In the genomic region with DNA sequence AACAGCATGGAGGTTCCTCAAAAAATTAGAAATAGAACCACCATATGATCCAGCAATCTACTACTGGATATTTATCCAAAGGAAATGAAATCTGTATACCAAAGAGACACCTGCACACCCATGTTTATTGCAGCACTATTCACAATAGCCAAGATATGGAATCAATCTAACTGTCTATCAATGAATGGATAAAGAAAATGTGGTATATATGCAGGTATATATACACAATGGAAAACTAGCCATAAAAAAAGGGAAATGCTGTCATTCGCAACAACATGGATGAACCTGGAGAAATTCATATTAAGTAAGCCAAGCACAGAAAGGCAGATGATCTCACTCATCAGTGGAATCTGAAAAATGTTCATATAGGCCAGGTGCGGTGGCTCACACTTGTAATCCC, we compare ENCODE assay signal across 3 cellular contexts.
TF ChIP-seq lines count a peak whose summit lies in the region.

No MANE protein-coding gene starts in this region.

TF ChIP-seq in HepG2, 621 proteins besides CTCF, POLR2A, EP300 and RAD21:
- no peak for TF ChIP-seq ZNF460 (CRISPR knock-in tag; IDR thresholded peaks at IDR 0.05; ENCODE audit: borderline replicate concordance)
- TF ChIP-seq SRSF9 (IDR thresholded peaks at IDR 0.05; ENCODE audit: borderline replicate concordance, insufficient read depth, low read depth, low read length, poor library complexity, severe bottlenecking): no peak
- TF ChIP-seq IRF2 (CRISPR knock-in tag; IDR thresholded peaks at IDR 0.05): no peak
- TF ChIP-seq CCDC6 (CRISPR knock-in tag; IDR thresholded peaks at IDR 0.05): no peak
- no peak for TF ChIP-seq SP5 (CRISPR knock-in tag; IDR thresholded peaks at IDR 0.05; ENCODE audit: borderline replicate concordance, low read depth)
- TF ChIP-seq, protein P1, sequence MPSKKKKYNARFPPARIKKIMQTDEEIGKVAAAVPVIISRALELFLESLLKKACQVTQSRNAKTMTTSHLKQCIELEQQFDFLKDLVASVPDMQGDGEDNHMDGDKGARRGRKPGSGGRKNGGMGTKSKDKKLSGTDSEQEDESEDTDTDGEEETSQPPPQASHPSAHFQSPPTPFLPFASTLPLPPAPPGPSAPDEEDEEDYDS (CRISPR knock-in tag; IDR thresholded peaks at IDR 0.05): no peak
- TF ChIP-seq MAFG (CRISPR knock-in tag; IDR thresholded peaks at IDR 0.05): no peak
- TF ChIP-seq, protein P2, sequence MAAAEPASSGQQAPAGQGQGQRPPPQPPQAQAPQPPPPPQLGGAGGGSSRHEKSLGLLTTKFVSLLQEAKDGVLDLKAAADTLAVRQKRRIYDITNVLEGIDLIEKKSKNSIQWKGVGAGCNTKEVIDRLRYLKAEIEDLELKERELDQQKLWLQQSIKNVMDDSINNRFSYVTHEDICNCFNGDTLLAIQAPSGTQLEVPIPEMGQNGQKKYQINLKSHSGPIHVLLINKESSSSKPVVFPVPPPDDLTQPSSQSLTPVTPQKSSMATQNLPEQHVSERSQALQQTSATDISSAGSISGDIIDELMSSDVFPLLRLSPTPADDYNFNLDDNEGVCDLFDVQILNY (CRISPR knock-in tag; conservative IDR thresholded peaks at IDR 0.05): no peak
- TF ChIP-seq, protein P3, sequence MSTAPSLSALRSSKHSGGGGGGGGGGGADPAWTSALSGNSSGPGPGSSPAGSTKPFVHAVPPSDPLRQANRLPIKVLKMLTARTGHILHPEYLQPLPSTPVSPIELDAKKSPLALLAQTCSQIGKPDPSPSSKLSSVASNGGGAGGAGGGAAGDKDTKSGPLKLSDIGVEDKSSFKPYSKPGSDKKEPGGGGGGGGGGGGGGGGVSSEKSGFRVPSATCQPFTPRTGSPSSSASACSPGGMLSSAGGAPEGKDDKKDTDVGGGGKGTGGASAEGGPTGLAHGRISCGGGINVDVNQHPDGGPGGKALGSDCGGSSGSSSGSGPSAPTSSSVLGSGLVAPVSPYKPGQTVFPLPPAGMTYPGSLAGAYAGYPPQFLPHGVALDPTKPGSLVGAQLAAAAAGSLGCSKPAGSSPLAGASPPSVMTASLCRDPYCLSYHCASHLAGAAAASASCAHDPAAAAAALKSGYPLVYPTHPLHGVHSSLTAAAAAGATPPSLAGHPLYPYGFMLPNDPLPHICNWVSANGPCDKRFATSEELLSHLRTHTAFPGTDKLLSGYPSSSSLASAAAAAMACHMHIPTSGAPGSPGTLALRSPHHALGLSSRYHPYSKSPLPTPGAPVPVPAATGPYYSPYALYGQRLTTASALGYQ (CRISPR knock-in tag; IDR thresholded peaks at IDR 0.05): no peak
- TF ChIP-seq ZNF724P (CRISPR knock-in tag; IDR thresholded peaks at IDR 0.05; ENCODE audit: borderline replicate concordance): no peak
- TF ChIP-seq ZIK1 (CRISPR knock-in tag; IDR thresholded peaks at IDR 0.05; ENCODE audit: borderline replicate concordance, low read depth): no peak
- no peak for TF ChIP-seq RBFOX2 (IDR thresholded peaks at IDR 0.05; ENCODE audit: low read depth, low read length)
- TF ChIP-seq KLF9 (CRISPR knock-in tag; IDR thresholded peaks at IDR 0.05; ENCODE audit: low read depth): no peak
- no peak for TF ChIP-seq HMGA1 (CRISPR knock-in tag; conservative IDR thresholded peaks at IDR 0.05)
- no peak for TF ChIP-seq ZNF510 (CRISPR knock-in tag; IDR thresholded peaks at IDR 0.05; ENCODE audit: low read depth)
- TF ChIP-seq SIN3A (IDR thresholded peaks at IDR 0.05; ENCODE audit: borderline replicate concordance, low read depth, low read length): no peak
- no peak for TF ChIP-seq SMARCC2 (IDR thresholded peaks at IDR 0.05)
- no peak for TF ChIP-seq KAT2B (IDR thresholded peaks at IDR 0.05; ENCODE audit: borderline replicate concordance, low read depth, low read length)
- no peak for TF ChIP-seq ZFP1 (CRISPR knock-in tag; IDR thresholded peaks at IDR 0.05)
- no peak for TF ChIP-seq GPN1 (CRISPR knock-in tag; IDR thresholded peaks at IDR 0.05; ENCODE audit: borderline replicate concordance)

TF ChIP-seq in SK-N-SH, 30 proteins besides CTCF, POLR2A, EP300 and RAD21 (continues in another document):
- TF ChIP-seq, protein P4, sequence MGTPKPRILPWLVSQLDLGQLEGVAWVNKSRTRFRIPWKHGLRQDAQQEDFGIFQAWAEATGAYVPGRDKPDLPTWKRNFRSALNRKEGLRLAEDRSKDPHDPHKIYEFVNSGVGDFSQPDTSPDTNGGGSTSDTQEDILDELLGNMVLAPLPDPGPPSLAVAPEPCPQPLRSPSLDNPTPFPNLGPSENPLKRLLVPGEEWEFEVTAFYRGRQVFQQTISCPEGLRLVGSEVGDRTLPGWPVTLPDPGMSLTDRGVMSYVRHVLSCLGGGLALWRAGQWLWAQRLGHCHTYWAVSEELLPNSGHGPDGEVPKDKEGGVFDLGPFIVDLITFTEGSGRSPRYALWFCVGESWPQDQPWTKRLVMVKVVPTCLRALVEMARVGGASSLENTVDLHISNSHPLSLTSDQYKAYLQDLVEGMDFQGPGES (IDR thresholded peaks at IDR 0.05; ENCODE audit: low read depth, low read length): no peak
- TF ChIP-seq, protein P5, sequence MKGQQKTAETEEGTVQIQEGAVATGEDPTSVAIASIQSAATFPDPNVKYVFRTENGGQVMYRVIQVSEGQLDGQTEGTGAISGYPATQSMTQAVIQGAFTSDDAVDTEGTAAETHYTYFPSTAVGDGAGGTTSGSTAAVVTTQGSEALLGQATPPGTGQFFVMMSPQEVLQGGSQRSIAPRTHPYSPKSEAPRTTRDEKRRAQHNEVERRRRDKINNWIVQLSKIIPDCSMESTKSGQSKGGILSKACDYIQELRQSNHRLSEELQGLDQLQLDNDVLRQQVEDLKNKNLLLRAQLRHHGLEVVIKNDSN (IDR thresholded peaks at IDR 0.05; ENCODE audit: borderline replicate concordance, low read depth): no peak
- TF ChIP-seq RCOR1 (IDR thresholded peaks at IDR 0.05; ENCODE audit: low read length): no peak
- TF ChIP-seq, protein P6, sequence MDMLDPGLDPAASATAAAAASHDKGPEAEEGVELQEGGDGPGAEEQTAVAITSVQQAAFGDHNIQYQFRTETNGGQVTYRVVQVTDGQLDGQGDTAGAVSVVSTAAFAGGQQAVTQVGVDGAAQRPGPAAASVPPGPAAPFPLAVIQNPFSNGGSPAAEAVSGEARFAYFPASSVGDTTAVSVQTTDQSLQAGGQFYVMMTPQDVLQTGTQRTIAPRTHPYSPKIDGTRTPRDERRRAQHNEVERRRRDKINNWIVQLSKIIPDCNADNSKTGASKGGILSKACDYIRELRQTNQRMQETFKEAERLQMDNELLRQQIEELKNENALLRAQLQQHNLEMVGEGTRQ (IDR thresholded peaks at IDR 0.05; ENCODE audit: borderline replicate concordance, low read depth, low read length): no peak
- TF ChIP-seq YY1 (IDR thresholded peaks at IDR 0.05; ENCODE audit: low read depth): no peak
- TF ChIP-seq TAF1 (IDR thresholded peaks at IDR 0.05; ENCODE audit: borderline replicate concordance, low read depth, low read length): no peak
- TF ChIP-seq RXRA (IDR thresholded peaks at IDR 0.05; ENCODE audit: borderline replicate concordance, low read depth): no peak
- no peak for TF ChIP-seq ELF1 (IDR thresholded peaks at IDR 0.05)
- no peak for TF ChIP-seq JUND (IDR thresholded peaks at IDR 0.05)
- TF ChIP-seq, protein P7, sequence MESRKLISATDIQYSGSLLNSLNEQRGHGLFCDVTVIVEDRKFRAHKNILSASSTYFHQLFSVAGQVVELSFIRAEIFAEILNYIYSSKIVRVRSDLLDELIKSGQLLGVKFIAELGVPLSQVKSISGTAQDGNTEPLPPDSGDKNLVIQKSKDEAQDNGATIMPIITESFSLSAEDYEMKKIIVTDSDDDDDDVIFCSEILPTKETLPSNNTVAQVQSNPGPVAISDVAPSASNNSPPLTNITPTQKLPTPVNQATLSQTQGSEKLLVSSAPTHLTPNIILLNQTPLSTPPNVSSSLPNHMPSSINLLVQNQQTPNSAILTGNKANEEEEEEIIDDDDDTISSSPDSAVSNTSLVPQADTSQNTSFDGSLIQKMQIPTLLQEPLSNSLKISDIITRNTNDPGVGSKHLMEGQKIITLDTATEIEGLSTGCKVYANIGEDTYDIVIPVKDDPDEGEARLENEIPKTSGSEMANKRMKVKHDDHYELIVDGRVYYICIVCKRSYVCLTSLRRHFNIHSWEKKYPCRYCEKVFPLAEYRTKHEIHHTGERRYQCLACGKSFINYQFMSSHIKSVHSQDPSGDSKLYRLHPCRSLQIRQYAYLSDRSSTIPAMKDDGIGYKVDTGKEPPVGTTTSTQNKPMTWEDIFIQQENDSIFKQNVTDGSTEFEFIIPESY (IDR thresholded peaks at IDR 0.05; ENCODE audit: borderline replicate concordance, low read depth): no peak
- no peak for TF ChIP-seq FOSL2 (IDR thresholded peaks at IDR 0.05; ENCODE audit: borderline replicate concordance, low read depth)

TF ChIP-seq in WTC11, 78 proteins besides CTCF, POLR2A, EP300 and RAD21:
- TF ChIP-seq NR2C2 (CRISPR knock-in tag; IDR thresholded peaks at IDR 0.05) (no peak), FOXK1 (CRISPR knock-in tag; IDR thresholded peaks at IDR 0.05) (no peak), TEAD1 (CRISPR knock-in tag; IDR thresholded peaks at IDR 0.05) (no peak), ZNF219 (CRISPR knock-in tag; IDR thresholded peaks at IDR 0.05; ENCODE audit: borderline replicate concordance) (no peak), ZNF317 (CRISPR knock-in tag; IDR thresholded peaks at IDR 0.05; ENCODE audit: borderline replicate concordance, low read depth) (no peak), ELF4 (CRISPR knock-in tag; IDR thresholded peaks at IDR 0.05; ENCODE audit: low read depth) (no peak), ESRRA (CRISPR knock-in tag; IDR thresholded peaks at IDR 0.05; ENCODE audit: borderline replicate concordance) (no peak), TP53 (CRISPR knock-in tag; IDR thresholded peaks at IDR 0.05) (no peak), PRRX2 (CRISPR knock-in tag; IDR thresholded peaks at IDR 0.05) (no peak), SMAD4 (CRISPR knock-in tag; IDR thresholded peaks at IDR 0.05) (no peak), JAZF1 (CRISPR knock-in tag; IDR thresholded peaks at IDR 0.05) (no peak), ZNF423 (CRISPR knock-in tag; IDR thresholded peaks at IDR 0.05) (no peak), RELA (CRISPR knock-in tag; IDR thresholded peaks at IDR 0.05; ENCODE audit: borderline replicate concordance) (no peak), HMGA2 (CRISPR knock-in tag; IDR thresholded peaks at IDR 0.05) (no peak), MXD4 (CRISPR knock-in tag; IDR thresholded peaks at IDR 0.05; ENCODE audit: borderline replicate concordance) (no peak), JUN (CRISPR knock-in tag; IDR thresholded peaks at IDR 0.05) (no peak)
- TF ChIP-seq, protein P8, sequence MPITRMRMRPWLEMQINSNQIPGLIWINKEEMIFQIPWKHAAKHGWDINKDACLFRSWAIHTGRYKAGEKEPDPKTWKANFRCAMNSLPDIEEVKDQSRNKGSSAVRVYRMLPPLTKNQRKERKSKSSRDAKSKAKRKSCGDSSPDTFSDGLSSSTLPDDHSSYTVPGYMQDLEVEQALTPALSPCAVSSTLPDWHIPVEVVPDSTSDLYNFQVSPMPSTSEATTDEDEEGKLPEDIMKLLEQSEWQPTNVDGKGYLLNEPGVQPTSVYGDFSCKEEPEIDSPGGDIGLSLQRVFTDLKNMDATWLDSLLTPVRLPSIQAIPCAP (CRISPR knock-in tag; IDR thresholded peaks at IDR 0.05): no peak
- TF ChIP-seq, protein P9, sequence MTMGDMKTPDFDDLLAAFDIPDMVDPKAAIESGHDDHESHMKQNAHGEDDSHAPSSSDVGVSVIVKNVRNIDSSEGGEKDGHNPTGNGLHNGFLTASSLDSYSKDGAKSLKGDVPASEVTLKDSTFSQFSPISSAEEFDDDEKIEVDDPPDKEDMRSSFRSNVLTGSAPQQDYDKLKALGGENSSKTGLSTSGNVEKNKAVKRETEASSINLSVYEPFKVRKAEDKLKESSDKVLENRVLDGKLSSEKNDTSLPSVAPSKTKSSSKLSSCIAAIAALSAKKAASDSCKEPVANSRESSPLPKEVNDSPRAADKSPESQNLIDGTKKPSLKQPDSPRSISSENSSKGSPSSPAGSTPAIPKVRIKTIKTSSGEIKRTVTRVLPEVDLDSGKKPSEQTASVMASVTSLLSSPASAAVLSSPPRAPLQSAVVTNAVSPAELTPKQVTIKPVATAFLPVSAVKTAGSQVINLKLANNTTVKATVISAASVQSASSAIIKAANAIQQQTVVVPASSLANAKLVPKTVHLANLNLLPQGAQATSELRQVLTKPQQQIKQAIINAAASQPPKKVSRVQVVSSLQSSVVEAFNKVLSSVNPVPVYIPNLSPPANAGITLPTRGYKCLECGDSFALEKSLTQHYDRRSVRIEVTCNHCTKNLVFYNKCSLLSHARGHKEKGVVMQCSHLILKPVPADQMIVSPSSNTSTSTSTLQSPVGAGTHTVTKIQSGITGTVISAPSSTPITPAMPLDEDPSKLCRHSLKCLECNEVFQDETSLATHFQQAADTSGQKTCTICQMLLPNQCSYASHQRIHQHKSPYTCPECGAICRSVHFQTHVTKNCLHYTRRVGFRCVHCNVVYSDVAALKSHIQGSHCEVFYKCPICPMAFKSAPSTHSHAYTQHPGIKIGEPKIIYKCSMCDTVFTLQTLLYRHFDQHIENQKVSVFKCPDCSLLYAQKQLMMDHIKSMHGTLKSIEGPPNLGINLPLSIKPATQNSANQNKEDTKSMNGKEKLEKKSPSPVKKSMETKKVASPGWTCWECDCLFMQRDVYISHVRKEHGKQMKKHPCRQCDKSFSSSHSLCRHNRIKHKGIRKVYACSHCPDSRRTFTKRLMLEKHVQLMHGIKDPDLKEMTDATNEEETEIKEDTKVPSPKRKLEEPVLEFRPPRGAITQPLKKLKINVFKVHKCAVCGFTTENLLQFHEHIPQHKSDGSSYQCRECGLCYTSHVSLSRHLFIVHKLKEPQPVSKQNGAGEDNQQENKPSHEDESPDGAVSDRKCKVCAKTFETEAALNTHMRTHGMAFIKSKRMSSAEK (CRISPR knock-in tag; IDR thresholded peaks at IDR 0.05; ENCODE audit: borderline replicate concordance): no peak
- TF ChIP-seq, protein P2 (CRISPR knock-in tag; IDR thresholded peaks at IDR 0.05): no peak
- TF ChIP-seq, protein P10, sequence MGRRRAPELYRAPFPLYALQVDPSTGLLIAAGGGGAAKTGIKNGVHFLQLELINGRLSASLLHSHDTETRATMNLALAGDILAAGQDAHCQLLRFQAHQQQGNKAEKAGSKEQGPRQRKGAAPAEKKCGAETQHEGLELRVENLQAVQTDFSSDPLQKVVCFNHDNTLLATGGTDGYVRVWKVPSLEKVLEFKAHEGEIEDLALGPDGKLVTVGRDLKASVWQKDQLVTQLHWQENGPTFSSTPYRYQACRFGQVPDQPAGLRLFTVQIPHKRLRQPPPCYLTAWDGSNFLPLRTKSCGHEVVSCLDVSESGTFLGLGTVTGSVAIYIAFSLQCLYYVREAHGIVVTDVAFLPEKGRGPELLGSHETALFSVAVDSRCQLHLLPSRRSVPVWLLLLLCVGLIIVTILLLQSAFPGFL (CRISPR knock-in tag; IDR thresholded peaks at IDR 0.05; ENCODE audit: borderline replicate concordance): no peak
